Comparison of ENCODE assay signal across 28 cellular contexts in the genomic region with DNA sequence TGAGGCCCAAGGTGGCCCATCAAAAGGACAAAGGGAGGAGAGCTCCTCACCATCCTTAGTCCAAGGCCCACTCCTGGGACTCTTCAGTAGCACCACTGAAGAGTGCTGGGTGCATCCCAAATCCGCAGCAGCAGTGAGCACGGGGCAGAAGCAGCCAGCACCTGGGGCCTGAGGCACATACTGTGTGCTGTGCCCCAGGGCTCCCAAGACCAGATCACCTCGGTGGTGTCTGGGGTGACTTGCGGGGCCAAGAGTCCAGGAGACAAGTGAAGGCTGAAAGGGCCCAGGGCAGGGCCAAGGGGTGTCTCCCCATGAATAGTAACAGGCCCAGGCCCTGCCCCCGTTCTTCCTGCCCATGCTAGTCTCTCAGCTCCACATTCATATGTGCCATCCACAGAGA.
"Had no signal": no experiment of that assay in that cellular context is flagged by ENCODE, and none has a peak within 500 bp of the region (broad histone marks: within the 10 kb centered on the region; RNA-seq: fewer than 3 reads in every experiment).

No MANE protein-coding gene starts in this region.

- H3K9me3 Mint-ChIP-seq: activated naive CD4-positive, alpha-beta T cell treated with anti-CD3 and anti-CD28 coated beads, Interleukin-2, amount 50 U/mL, for 72 hours; activated T-cell treated with anti-CD3 and anti-CD28 coated beads, Interleukin-2, amount 50 U/mL, for 4 hours; activated T-helper 2 cell treated with anti-CD3 and anti-CD28 coated beads, Interferon-gamma antibody, Interleukin-2, Interleukin-4, amounts not matched to agents 10 μg/mL and 5 μg/mL and 100 μg/mL, durations not matched to agents 14 hours and 24 hours and 36 hours; central memory CD8-positive, alpha-beta T cell; nephron had no signal

- H3K27ac ChIP-seq: breast epithelium, esophagus squamous epithelium, left ventricle myocardium inferior, neutrophil, ovary, psoas muscle, tibial nerve, WERI-Rb-1 had no signal

- H3K4me1 ChIP-seq: breast epithelium, left ventricle myocardium inferior, psoas muscle had no signal

- H3K4me1 Mint-ChIP-seq: central memory CD8-positive, alpha-beta T cell had no signal

- H3K9me3 ChIP-seq: breast epithelium, esophagus squamous epithelium, left ventricle myocardium inferior, neutrophil, ovary, psoas muscle, tibial nerve had no signal

- H3K27ac Mint-ChIP-seq: activated naive CD4-positive, alpha-beta T cell treated with anti-CD3 and anti-CD28 coated beads, Interleukin-2, amount 50 U/mL, for 72 hours; activated T-helper 2 cell treated with anti-CD3 and anti-CD28 coated beads, Interferon-gamma antibody, Interleukin-2, Interleukin-4, amounts not matched to agents 10 μg/mL and 5 μg/mL and 100 μg/mL, durations not matched to agents 14 hours and 24 hours and 36 hours had no signal

- H3K36me3 Mint-ChIP-seq: activated naive CD4-positive, alpha-beta T cell treated with anti-CD3 and anti-CD28 coated beads, Interleukin-2, amount 50 U/mL, for 72 hours had no signal

- H3K4me3 Mint-ChIP-seq: activated T-cell treated with anti-CD3 and anti-CD28 coated beads, Interleukin-2, amount 50 U/mL, for 4 hours; central memory CD8-positive, alpha-beta T cell; nephron had no signal

- FAIRE-seq: colon, TTC549, urothelium cell line had no signal

- DNase-seq: activated CD4-positive, alpha-beta T cell treated with anti-CD3 and anti-CD28 coated beads for 48 hours; activated CD4-positive, alpha-beta T cell treated with anti-CD3 and anti-CD28 coated beads, Interleukin-2, amount 50 U/mL, for 48 hours; activated naive CD4-positive, alpha-beta T cell; activated T-cell treated with anti-CD3 and anti-CD28 coated beads, Interleukin-2, amount 50 U/mL, for 4 hours; dermis blood vessel endothelial cell; effector CD4-positive, alpha-beta T cell; esophagus squamous epithelium; foreskin melanocyte; kidney glomerular epithelial cell; left ventricle myocardium inferior; ovary; psoas muscle; stimulated activated CD4-positive, alpha-beta T cell treated with anti-CD3 and anti-CD28 coated beads, Interleukin-15, amount 100 ng/mL, for 24 hours; stimulated activated CD4-positive, alpha-beta T cell treated with anti-CD3 and anti-CD28 coated beads, Interleukin-2, amount 100 ng/mL, for 24 hours; stimulated activated naive CD4-positive, alpha-beta T cell treated with Interleukin-2 at 50 U/mL for 16 hours; T-helper 1 cell; WERI-Rb-1 had no signal

- H3K4me3 ChIP-seq: breast epithelium, esophagus squamous epithelium, left ventricle myocardium inferior, ovary, psoas muscle, smooth muscle cell, tibial nerve had no signal

- H3K27me3 ChIP-seq: breast epithelium, ovary, tibial nerve had no signal

- H3K36me3 ChIP-seq: breast epithelium, esophagus squamous epithelium, left ventricle myocardium inferior, neutrophil, ovary, tibial nerve, WERI-Rb-1 had no signal

- H3K4me2 ChIP-seq: smooth muscle cell had no signal
